8 cellular contexts compared by ENCODE assay signal in genomic region chr4:102500371-102501175, GRCh38. TPM values are rescaled to one million over a fixed set of nuclear protein-coding genes. Genes with fewer than 3 reads are reported as not detected.
DNase-seq lines count a peak whose midpoint lies in the region; ATAC-seq and TF ChIP-seq lines count a peak whose summit lies in the region.

No MANE protein-coding gene starts in this region.

- peaks cover 24% of the 10 kb centered on the region for H3K4me1 ChIP-seq in CD8-positive, alpha-beta memory T cell (ENCODE audit: insufficient read depth, low read length)
- H3K4me1 ChIP-seq in PC-3 (ENCODE audit: insufficient read depth, low read length) = peaks cover 22% of the 10 kb centered on the region
- peaks cover 19% of the 10 kb centered on the region for H3K4me1 ChIP-seq in osteoblast (ENCODE audit: insufficient read depth, low read length)

- no peaks in the 10 kb centered on the region for H3K27me3 ChIP-seq in CD8-positive, alpha-beta memory T cell (ENCODE audit: insufficient read depth, low read length, poor library complexity, severe bottlenecking)
- H3K27me3 ChIP-seq in PC-3 (ENCODE audit: low read length) (no peaks in the 10 kb centered on the region), osteoblast (ENCODE audit: insufficient read depth, low read length) (no peaks in the 10 kb centered on the region)

- peak; percentile 31 for ATAC-seq in GM19397 (IDR thresholded peaks at IDR 0.05; ENCODE audit: unreplicated experiment)
- peak; percentile 29 for ATAC-seq in HG03439 (IDR thresholded peaks at IDR 0.05; ENCODE audit: unreplicated experiment)
- ATAC-seq in PC-3 = peak; percentile 36

- H4K20me1 ChIP-seq in PC-3 (ENCODE audit: low read length) (peaks cover 26% of the 10 kb centered on the region), osteoblast (ENCODE audit: insufficient read depth, low read length) (peaks cover 10% of the 10 kb centered on the region)

- H3K4me2 ChIP-seq in PC-3 (ENCODE audit: low read length) (peak overlapping the region; percentile 76), osteoblast (ENCODE audit: insufficient read depth, low read length) (peak overlapping the region; percentile 93)

- peaks cover 0 to 5% of the 10 kb centered on the region in 2 donors for H3K27me3 Mint-ChIP-seq in CD8-positive, alpha-beta memory T cell

- no peaks in the 10 kb centered on the region for H3K9me3 ChIP-seq in CD8-positive, alpha-beta memory T cell (ENCODE audit: low read length)
- H3K9me3 ChIP-seq in PC-3 (ENCODE audit: low read length) (no peaks in the 10 kb centered on the region), osteoblast (ENCODE audit: low read depth, low read length) (no peaks in the 10 kb centered on the region)

- no peaks in the 10 kb centered on the region for H3K9me2 ChIP-seq in PC-3 (replicated peaks; ENCODE audit: low read length)

- peaks cover 0 to 16% (median 0%) of the 10 kb centered on the region in 3 donors for H3K36me3 Mint-ChIP-seq in CD8-positive, alpha-beta memory T cell

- peak overlapping the region; percentile 95 for H3K27ac ChIP-seq in CD8-positive, alpha-beta memory T cell (ENCODE audit: low read depth, low read length)
- H3K27ac ChIP-seq in PC-3 (ENCODE audit: low read length) (peak overlapping the region; percentile 58), osteoblast (ENCODE audit: low read depth, low read length) (peak overlapping the region; percentile 89)

- H3K36me3 ChIP-seq in CD8-positive, alpha-beta memory T cell (ENCODE audit: insufficient read depth, low read length) = no peaks in the 10 kb centered on the region
- H3K36me3 ChIP-seq in PC-3 (ENCODE audit: low read depth, low read length) (no peaks in the 10 kb centered on the region), osteoblast (ENCODE audit: insufficient read depth, low read length) (no peaks in the 10 kb centered on the region)

- BruUV-seq in PC-3 (replicated peaks; lab: Mats Ljungman, UMichigan) = TSS peak; percentile 82

- H3K79me2 ChIP-seq in PC-3 (ENCODE audit: low read length) (peaks cover 40% of the 10 kb centered on the region), osteoblast (ENCODE audit: insufficient read depth, low read length) (peaks cover 43% of the 10 kb centered on the region)

- H3K9ac ChIP-seq in PC-3 (ENCODE audit: low read length) = peak overlapping the region; percentile 96

- intact Hi-C loops in PC-3 (cut with micrococcal nuclease) = loop anchor here (2.0 to 5.0 kb wide), 5 partner anchors 42 to 112 kb away; no protein-coding TSS in a partner anchor
- intact Hi-C loops in head of caudate nucleus (cut with DNase I) = loop anchor here (5.0 to 10.0 kb wide), 2 partner anchors 114 to 327 kb away; partner anchors contain the start of gene UBE2D3

- H3K27ac Mint-ChIP-seq in CD8-positive, alpha-beta memory T cell = peak overlapping the region; percentile 95 to 99 (median 97)

- H3K9me3 Mint-ChIP-seq in CD8-positive, alpha-beta memory T cell = peaks cover 0 to 2% (median 0%) of the 10 kb centered on the region in 5 donors

- peak; percentile 19 to 66 (median 44) for DNase-seq in CD8-positive, alpha-beta memory T cell
- DNase-seq in PC-3 = peak; percentile 35
- DNase-seq in activated naive CD8-positive, alpha-beta T cell treated with anti-CD3 and anti-CD28 coated beads, Interleukin-2, amount 50 U/mL, for 16 hours (ENCODE audit: low read depth, low spot score) = peak; percentile 8
- peak; percentile 39 to 81 (median 62) for DNase-seq in head of caudate nucleus
- DNase-seq in osteoblast (ENCODE audit: insufficient read length, low spot score, missing footprints) = peak; percentile 93
- no peak for DNase-seq in cortex of kidney (lab: John Stamatoyannopoulos, UW)

- peak overlapping the region; percentile 70 for H3K4me3 ChIP-seq in CD8-positive, alpha-beta memory T cell (ENCODE audit: low read length)
- H3K4me3 ChIP-seq in PC-3 (ENCODE audit: low read length) (peak overlapping the region; percentile 64), osteoblast (ENCODE audit: insufficient read depth, low read length) (peak overlapping the region; percentile 91)

- peak overlapping the region; percentile 61 for H2AFZ ChIP-seq in PC-3 (ENCODE audit: low read length)
- H2AFZ ChIP-seq in osteoblast (ENCODE audit: low read length) = peak overlapping the region; percentile 94

- TF ChIP-seq CTCF in PC-3 (conservative IDR thresholded peaks at IDR 0.05; ENCODE audit: low read depth, low read length) (no peak), osteoblast (IDR thresholded peaks at IDR 0.05; ENCODE audit: extremely low read depth, low read depth, low read length) (peak; percentile 27)

- H3F3A ChIP-seq in PC-3 (ENCODE audit: low read length, unreplicated experiment) = no peaks in the 10 kb centered on the region

- CTCF ChIA-PET in CD8-positive, alpha-beta memory T cell (lab: Charles Lee) = interaction anchor here (0.6 to 1.5 kb wide), 16 partner anchors 9 to 576 kb away, joined by 3 to 6 read pairs (median 3); partner anchors contain the start of genes SLC39A8 and SLC9B2
- CTCF ChIA-PET in PC-3 (lab: Charles Lee) = interaction anchor here (0.5 kb wide), 1 partner anchor 70 kb away, joined by 10 read pairs; no protein-coding TSS in a partner anchor

- POLR2A ChIA-PET in CD8-positive, alpha-beta memory T cell (lab: Charles Lee) = interaction anchor here (0.5 to 1.6 kb wide), 8 partner anchors 21 to 1563 kb away, joined by 3 to 6 read pairs (median 4); partner anchors contain the start of genes MANBA and SLC39A8
- POLR2A ChIA-PET in PC-3 (lab: Charles Lee; ENCODE audit: unreplicated experiment) = no interaction called here

- H3K4me3 Mint-ChIP-seq in CD8-positive, alpha-beta memory T cell = peak overlapping the region; percentile 80 to 93 (median 89)

- H3K4me1 Mint-ChIP-seq in CD8-positive, alpha-beta memory T cell = peaks cover 31 to 48% (median 39%) of the 10 kb centered on the region in 3 donors

RNA-seq across cellular contexts. Expression of gene NFKB1, which starts 0.6 kb away (rescaled TPM):
- total RNA-seq in CD8-positive, alpha-beta memory T cell = 100 to 1,000 TPM; 185 to 189 TPM
- 45.5 TPM for polyA plus RNA-seq in CD8-positive, alpha-beta memory T cell
- total RNA-seq in PC-3 (2014; rRNA removed) = 22.2 and 22.4 TPM in 2 replicates
- total RNA-seq in osteoblast = 27.1 and 28.6 TPM in 2 replicates
